Comparison of ENCODE assay signal across 1 cellular context in the genomic region with DNA sequence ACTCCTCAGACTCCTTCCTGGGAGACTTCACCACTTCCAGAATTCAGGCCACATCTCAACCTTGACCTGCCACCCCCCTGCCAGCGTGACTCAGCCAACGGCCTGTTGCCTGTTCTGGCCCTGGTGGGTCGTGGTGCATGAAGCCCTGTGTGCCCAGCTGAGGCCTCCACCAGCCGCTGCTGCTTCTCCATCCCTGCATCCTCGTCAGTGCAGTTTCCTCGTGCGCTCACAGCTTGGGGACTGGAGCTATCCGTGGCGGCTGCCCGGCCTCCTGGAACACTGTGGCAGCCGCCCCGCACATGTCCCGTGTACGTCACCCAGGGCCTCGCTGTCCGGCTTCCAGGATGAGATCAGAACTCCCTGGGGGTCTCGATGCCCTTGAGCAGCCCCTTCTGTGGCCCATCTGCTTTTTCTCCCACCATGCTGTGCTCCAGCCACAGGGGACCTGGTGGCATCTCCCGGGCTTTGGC.
TF ChIP-seq lines count a peak whose summit lies in the region.

No MANE protein-coding gene starts in this region.

TF ChIP-seq in IMR-90, 13 proteins besides CTCF, POLR2A, EP300 and RAD21:
- TF ChIP-seq CEBPB (IDR thresholded peaks at IDR 0.05; ENCODE audit: low read depth, low read length), result no peak
- TF ChIP-seq FOS (IDR thresholded peaks at IDR 0.05; ENCODE audit: low read depth, low read length), result no peak
